Comparison of ENCODE assay signal across 18 cellular contexts in the genomic region with DNA sequence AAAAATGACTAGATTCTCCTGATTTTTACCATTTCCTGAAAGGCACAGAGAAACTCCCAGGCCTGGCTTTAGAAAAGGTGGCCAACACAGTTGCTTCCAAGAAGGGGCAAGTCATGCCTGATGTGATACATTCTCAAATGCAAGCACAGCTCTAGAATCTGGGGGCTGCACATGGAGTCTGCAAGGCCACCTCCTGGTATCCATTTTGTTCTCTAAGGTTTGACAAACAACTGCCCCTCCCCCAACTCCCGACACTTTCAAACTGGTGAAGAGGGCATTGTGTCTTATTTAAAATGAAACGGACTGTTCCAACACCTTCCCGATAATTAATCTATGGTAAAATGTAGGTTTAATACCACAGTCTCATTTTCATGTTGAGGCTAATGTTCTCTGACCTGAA.
DNase-seq lines count a peak whose midpoint lies in the region; ATAC-seq and TF ChIP-seq lines count a peak whose summit lies in the region.
"Had no signal": no experiment of that assay in that cellular context is flagged by ENCODE, and none has a peak within 500 bp of the region (broad histone marks: within the 10 kb centered on the region; RNA-seq: fewer than 3 reads in every experiment).

No MANE protein-coding gene starts in this region.

- no peak overlapping the region for H2BK15ac ChIP-seq in neuronal stem cell (ENCODE audit: low read length)

- in situ Hi-C loops in transverse colon (cut with MboI; ENCODE audit: low pct_ligation_motif_present in 1 of 4, low pct_unique_long_range_greater_than_20kb in 1 of 4, low sequenced_read_pairs in 3 of 4), result loop anchor here in 1 of 4 donors (25.0 kb wide), 1 partner anchor 515 kb away; no protein-coding TSS in a partner anchor

- H2BK5ac ChIP-seq in neuronal stem cell (ENCODE audit: low read length), result no peak overlapping the region

- no peak for TF ChIP-seq CTCF in Loucy (conservative IDR thresholded peaks at IDR 0.05; ENCODE audit: low read length)
- no peak for TF ChIP-seq CTCF in transverse colon (IDR thresholded peaks at IDR 0.05)

- H3K23ac ChIP-seq in neuronal stem cell (ENCODE audit: low read depth, low read length, poor library complexity), result no peak overlapping the region

- H4K20me1 ChIP-seq in Loucy (ENCODE audit: insufficient read depth, low read length, poor library complexity, severe bottlenecking), result no peaks in the 10 kb centered on the region
- H4K20me1 ChIP-seq: BLaER1 had no signal

- H3K27me3 ChIP-seq in Loucy (ENCODE audit: insufficient read depth, low read length, poor library complexity, severe bottlenecking) (no peaks in the 10 kb centered on the region), iPS-18a (ENCODE audit: control insufficient read depth, insufficient read depth, low read length) (no peaks in the 10 kb centered on the region), neuronal stem cell (ENCODE audit: control insufficient read depth in 3 of 3, insufficient read depth in 3 of 3, low read depth in 1 of 3, low read length in 3 of 3) (no peaks in the 10 kb centered on the region), transverse colon (no peaks in the 10 kb centered on the region)
- H3K27me3 ChIP-seq: BLaER1 had no signal

- H3K27ac ChIP-seq in iPS-18a (ENCODE audit: low read length), result peak overlapping the region; percentile 13
- no peak overlapping the region for H3K27ac ChIP-seq in neuronal stem cell (replicated peaks; ENCODE audit: low read length)
- H3K27ac ChIP-seq in transverse colon, result no peak overlapping the region
- H3K27ac ChIP-seq: BLaER1 had no signal

- H3K9me2 ChIP-seq in Loucy (replicated peaks; ENCODE audit: low read depth, low read length), result no peaks in the 10 kb centered on the region
- H3K9me2 ChIP-seq: SK-N-SH had no signal

- H3K4me1 ChIP-seq in Loucy (ENCODE audit: insufficient read depth, low read length, poor library complexity, severe bottlenecking), result no peaks in the 10 kb centered on the region
- H3K4me1 ChIP-seq in iPS-18a (ENCODE audit: control insufficient read depth, low read depth, low read length), result peaks cover 15% of the 10 kb centered on the region
- peaks cover 0 to 2% of the 10 kb centered on the region in 2 donors for H3K4me1 ChIP-seq in neuronal stem cell (ENCODE audit: control insufficient read depth in 2 of 2, insufficient read depth in 1 of 2, low read depth in 1 of 2, low read length in 2 of 2)
- no peaks in the 10 kb centered on the region for H3K4me1 ChIP-seq in transverse colon
- H3K4me1 ChIP-seq: BLaER1 had no signal

- WGBS in neuronal stem cell (ENCODE audit: extremely low coverage in 2 of 2, insufficient read length in 2 of 2, insufficient replicate concordance in 1 of 2), 2 donors, result no CpG with 5 or more reads among the region's 3 CpGs
- 70 to 93% methylated on average over 3 of the region's 3 CpGs for WGBS in transverse colon (ENCODE audit: low coverage in 1 of 2), 2 donors

- H3K9ac ChIP-seq in Loucy (ENCODE audit: low read depth, low read length, poor library complexity, severe bottlenecking) (no peak overlapping the region), iPS-18a (ENCODE audit: low read length) (no peak overlapping the region), neuronal stem cell (ENCODE audit: low read depth, low read length, poor library complexity) (no peak overlapping the region)
- H3K9ac ChIP-seq: BLaER1, SK-N-SH had no signal

- no peak overlapping the region for H3K4ac ChIP-seq in neuronal stem cell (ENCODE audit: low read length)

- H3F3A ChIP-seq in Loucy (ENCODE audit: low read depth), result no peaks in the 10 kb centered on the region

- no peak overlapping the region for H3K18ac ChIP-seq in neuronal stem cell (ENCODE audit: low read length)

- H2BK120ac ChIP-seq in neuronal stem cell (ENCODE audit: low read depth, low read length), result no peak overlapping the region

- no peak for TF ChIP-seq EP300 in transverse colon (IDR thresholded peaks at IDR 0.05; ENCODE audit: low read depth)

- H3K14ac ChIP-seq in neuronal stem cell (ENCODE audit: low read length), result no peak overlapping the region

- H3K4me2 ChIP-seq in Loucy (ENCODE audit: low read depth, low read length, poor library complexity, severe bottlenecking) (no peak overlapping the region), neuronal stem cell (ENCODE audit: insufficient read depth, low read length, poor library complexity, severe bottlenecking) (no peak overlapping the region)
- H3K4me2 ChIP-seq: BLaER1, SK-N-SH had no signal

- H3K79me2 ChIP-seq in Loucy (ENCODE audit: insufficient read depth, low read length), result no peaks in the 10 kb centered on the region

- no peak for ATAC-seq in HG03378 (IDR thresholded peaks at IDR 0.05; ENCODE audit: unreplicated experiment)

- no peak overlapping the region for H3K4me3 ChIP-seq in Loucy (ENCODE audit: low read length, poor library complexity, severe bottlenecking)
- H3K4me3 ChIP-seq in iPS-18a (ENCODE audit: low read length), result no peak overlapping the region
- no peak overlapping the region for H3K4me3 ChIP-seq in neuronal stem cell (ENCODE audit: low read length in 2 of 2)
- no peak overlapping the region for H3K4me3 ChIP-seq in transverse colon
- H3K4me3 ChIP-seq: BLaER1 had no signal

- H4K8ac ChIP-seq in neuronal stem cell (ENCODE audit: low read depth, low read length), result no peak overlapping the region

- no peaks in the 10 kb centered on the region for H3K9me3 ChIP-seq in Loucy (ENCODE audit: insufficient read depth, low read depth, low read length)
- no peaks in the 10 kb centered on the region for H3K9me3 ChIP-seq in iPS-18a (ENCODE audit: control insufficient read depth, low read depth, low read length)
- no peaks in the 10 kb centered on the region for H3K9me3 ChIP-seq in neuronal stem cell (replicated peaks in 1 of 2; ENCODE audit: control insufficient read depth in 2 of 2, insufficient read depth in 1 of 2, low read depth in 1 of 2, low read length in 2 of 2)
- no peaks in the 10 kb centered on the region for H3K9me3 ChIP-seq in transverse colon
- H3K9me3 ChIP-seq: BLaER1, SK-N-SH had no signal

- H3K79me1 ChIP-seq in neuronal stem cell (ENCODE audit: low read depth, low read length), result no peaks in the 10 kb centered on the region

- no peak overlapping the region for H4K91ac ChIP-seq in neuronal stem cell (ENCODE audit: low read depth, low read length, poor library complexity)

- DNase-seq in RPMI7951 (ENCODE audit: low read depth) (peak; percentile 43), neuronal stem cell (ENCODE audit: low spot score) (no peak), transverse colon (no peak), hypothalamus (lab: John Stamatoyannopoulos, UW) (no peak)
- DNase-seq: CD4-positive, alpha-beta memory T cell; DMS153; GF-D8; GOT3; KBM-7; NCI-H187; NCI-H526 treated with DMSO at 0.1 percent for 48 hours; NK-92 treated with Interleukin-12 subunit alpha and Interleukin-12 subunit beta, amount 100 ng/mL, for 24 hours; SHP77; SK-N-SH had no signal

- no peak overlapping the region for H2BK12ac ChIP-seq in neuronal stem cell (ENCODE audit: low read length)

- no peak overlapping the region for H2AK5ac ChIP-seq in neuronal stem cell (ENCODE audit: low read depth, low read length)

- H3K36me3 ChIP-seq in Loucy (ENCODE audit: insufficient read depth, low read length) (no peaks in the 10 kb centered on the region), iPS-18a (ENCODE audit: control insufficient read depth, low read depth, low read length) (no peaks in the 10 kb centered on the region), neuronal stem cell (replicated peaks in 1 of 2; ENCODE audit: control insufficient read depth in 2 of 2, insufficient read depth in 2 of 2, low read length in 2 of 2) (no peaks in the 10 kb centered on the region), transverse colon (no peaks in the 10 kb centered on the region)
- H3K36me3 ChIP-seq: BLaER1 had no signal

- intact Hi-C loops in transverse colon (cut with DNase I; ENCODE audit: low total_unique reads), result no loop called here

- TF ChIP-seq POLR2A in transverse colon (IDR thresholded peaks at IDR 0.05), result no peak

- 0 out of 2 replicates have a peak overlapping the region, but pooled peaks have one; percentile 4 for H2AFZ ChIP-seq in Loucy (ENCODE audit: low read length)
- peak overlapping the region; percentile 63 for H2AFZ ChIP-seq in neuronal stem cell (ENCODE audit: low read length)
